Comparison of ENCODE assay signal across 13 cellular contexts in genomic region chr20:36175475-36175995, GRCh38. TPM values are rescaled to one million over a fixed set of nuclear protein-coding genes. Genes with fewer than 3 reads are reported as not detected.
DNase-seq lines count a peak whose midpoint lies in the region; ATAC-seq, FAIRE-seq and TF ChIP-seq lines count a peak whose summit lies in the region.
"Had no signal": no experiment of that assay in that cellular context is flagged by ENCODE, and none has a peak within 500 bp of the region (broad histone marks: within the 10 kb centered on the region; RNA-seq: fewer than 3 reads in every experiment).

No MANE protein-coding gene starts in this region.

- H3K4ac ChIP-seq in neuronal stem cell (ENCODE audit: low read length): no peak overlapping the region

- TF ChIP-seq RAD21 in K562 (CRISPR knock-in tag; conservative IDR thresholded peaks at IDR 0.05 in 1 of 2, IDR thresholded peaks at IDR 0.05 in 1 of 2): peak in 1 of 2 experiments; percentile 39; a peak in 2 of 4 replicates

- peaks cover 6% of the 10 kb centered on the region for H3K79me1 ChIP-seq in neuronal stem cell (ENCODE audit: low read depth, low read length)

- H3K79me2 ChIP-seq in OCI-LY1 (ENCODE audit: insufficient read depth, low read length) (no peaks in the 10 kb centered on the region), K562 (ENCODE audit: control insufficient read depth, insufficient read depth, low read length) (no peaks in the 10 kb centered on the region)

- POLR2A ChIA-PET in K562 (lab: Yijun Ruan, JAX): interaction anchor here (0.5 to 1.0 kb wide), 4 partner anchors 26 to 263 kb away, joined by 3 read pairs; partner anchors contain the start of gene CNBD2

- H3K14ac ChIP-seq in neuronal stem cell (ENCODE audit: low read length): no peak overlapping the region

- BruUV-seq in K562 (replicated peaks; lab: Mats Ljungman, UMichigan): no TSS peak

- H3K27ac ChIP-seq in OCI-LY1 (ENCODE audit: low read depth, low read length, poor library complexity, severe bottlenecking) (no peak overlapping the region), K562 (ENCODE audit: extremely low read depth, low read depth, low read length) (no peak overlapping the region), neuronal stem cell (replicated peaks; ENCODE audit: low read length) (no peak overlapping the region), right atrium auricular region (no peak overlapping the region)

- no peaks in the 10 kb centered on the region for H3F3A ChIP-seq in OCI-LY1 (ENCODE audit: insufficient read depth, low read length)

- H3K4me2 ChIP-seq in OCI-LY1 (ENCODE audit: low read length): no peak overlapping the region
- H3K4me2 ChIP-seq in K562 (ENCODE audit: insufficient read depth, low read length): no peak overlapping the region
- H3K4me2 ChIP-seq in neuronal stem cell (ENCODE audit: insufficient read depth, low read length, poor library complexity, severe bottlenecking): no peak overlapping the region

- H3K23ac ChIP-seq in neuronal stem cell (ENCODE audit: low read depth, low read length, poor library complexity): no peak overlapping the region

- ATAC-seq in K562: peak; percentile 54; the same call in 2 of the 3 replicates
- no peak for ATAC-seq in activated naive CD4-positive, alpha-beta T cell treated with anti-CD3 and anti-CD28 coated beads, Interleukin-2, amount 50 U/mL, for 72 hours
- ATAC-seq in HG02759 (IDR thresholded peaks at IDR 0.05; ENCODE audit: unreplicated experiment): no peak
- ATAC-seq: CD8-positive, alpha-beta T cell had no signal

- H2BK12ac ChIP-seq in neuronal stem cell (ENCODE audit: low read length): no peak overlapping the region

- no peak overlapping the region for H4K91ac ChIP-seq in neuronal stem cell (ENCODE audit: low read depth, low read length, poor library complexity)

- no peaks in the 10 kb centered on the region for H3K9me2 ChIP-seq in OCI-LY1 (ENCODE audit: low read depth, low read length)

- no peak overlapping the region for H2BK15ac ChIP-seq in neuronal stem cell (ENCODE audit: low read length)

- CTCF ChIA-PET in K562 (lab: Yijun Ruan, JAX; ENCODE audit: low intra/inter-chr PET ratio): interaction anchor here (1.7 kb wide), 1 partner anchor 24 kb away, joined by 9 read pairs; no protein-coding TSS in a partner anchor

- H2BK120ac ChIP-seq in neuronal stem cell (ENCODE audit: low read depth, low read length): no peak overlapping the region

- H3K27ac Mint-ChIP-seq in activated naive CD4-positive, alpha-beta T cell treated with anti-CD3 and anti-CD28 coated beads, Interleukin-2, amount 50 U/mL, for 72 hours: no peak overlapping the region
- H3K27ac Mint-ChIP-seq: CD8-positive, alpha-beta T cell; HFFc6 had no signal

- FAIRE-seq in K562 (lab: Jason Lieb, UNC): no peak
- FAIRE-seq: GM12891 had no signal

- 19% methylated on average over 10 of the region's 10 CpGs for WGBS in K562 (ENCODE audit: insufficient coverage, low coverage, missing lambda C conversion rate)
- WGBS in neuronal stem cell (ENCODE audit: extremely low coverage in 2 of 2, insufficient read length in 2 of 2, insufficient replicate concordance in 1 of 2), 2 donors: no CpG with 5 or more reads among the region's 10 CpGs

- no peaks in the 10 kb centered on the region for H3K36me3 Mint-ChIP-seq in activated naive CD4-positive, alpha-beta T cell treated with anti-CD3 and anti-CD28 coated beads, Interleukin-2, amount 50 U/mL, for 72 hours
- H3K36me3 Mint-ChIP-seq: CD8-positive, alpha-beta T cell had no signal

- no peaks in the 10 kb centered on the region for H3K9me3 Mint-ChIP-seq in activated naive CD4-positive, alpha-beta T cell treated with anti-CD3 and anti-CD28 coated beads, Interleukin-2, amount 50 U/mL, for 72 hours
- H3K9me3 Mint-ChIP-seq: CD8-positive, alpha-beta T cell; HFFc6 had no signal

- intact Hi-C loops in K562 (cut with micrococcal nuclease): no loop called here

- no peak for TF ChIP-seq EP300 in K562 (IDR thresholded peaks at IDR 0.05; ENCODE audit: low read length)

- peak; percentile 13 for DNase-seq in GM12865 (ENCODE audit: low read depth)
- DNase-seq in K562 (ENCODE audit: extremely low read depth in 1 of 4, low spot score in 3 of 4): peak in 1 of 4 experiments; percentile 24
- DNase-seq in neuronal stem cell (ENCODE audit: low spot score): no peak
- DNase-seq in right atrium auricular region (ENCODE audit: low spot score): no peak
- no peak for DNase-seq in activated naive CD4-positive, alpha-beta T cell treated with anti-CD3 and anti-CD28 coated beads, Interleukin-2, amount 50 U/mL, for 72 hours (ENCODE audit: low spot score in 2 of 2)
- DNase-seq: CD8-positive, alpha-beta T cell; GOT3; NCI-H1105 treated with DMSO at 0.1 percent for 48 hours; NCI-H187 treated with DMSO at 0.1 percent for 48 hours had no signal

- H4K20me1 ChIP-seq in OCI-LY1 (ENCODE audit: insufficient read depth, low read length) (no peaks in the 10 kb centered on the region), K562 (replicated peaks; ENCODE audit: control insufficient read depth, insufficient read depth, low read length) (no peaks in the 10 kb centered on the region)

- no peak overlapping the region for H3K4me3 ChIP-seq in GM12865 (ENCODE audit: low read depth, low read length)
- H3K4me3 ChIP-seq in OCI-LY1 (ENCODE audit: low read depth, low read length, poor library complexity, severe bottlenecking): no peak overlapping the region
- H3K4me3 ChIP-seq in K562: no peak overlapping the region
- H3K4me3 ChIP-seq in neuronal stem cell (ENCODE audit: low read length in 2 of 2): no peak overlapping the region
- H3K4me3 ChIP-seq in right atrium auricular region: no peak overlapping the region

- peak; percentile 5 for TF ChIP-seq CTCF in GM12865 (IDR thresholded peaks at IDR 0.05; ENCODE audit: insufficient read depth, low read depth, low read length, missing control alignments)
- peak; percentile 44; the same call in 1 of the 2 replicates for TF ChIP-seq CTCF in OCI-LY1 (IDR thresholded peaks at IDR 0.05; ENCODE audit: low read length)
- peak; percentile 19 to 40 (median 39); a peak in 3 of 6 replicates for TF ChIP-seq CTCF in K562 (IDR thresholded peaks at IDR 0.05 in 2 of 3, conservative IDR thresholded peaks at IDR 0.05 in 1 of 3; ENCODE audit: insufficient read depth in 2 of 3, low read depth in 1 of 3, low read length in 3 of 3)
- no peak for TF ChIP-seq CTCF in right atrium auricular region (IDR thresholded peaks at IDR 0.05)

- H4K8ac ChIP-seq in neuronal stem cell (ENCODE audit: low read depth, low read length): no peak overlapping the region

- no peaks in the 10 kb centered on the region for H3K36me3 ChIP-seq in OCI-LY1 (ENCODE audit: insufficient read depth, low read length)
- H3K36me3 ChIP-seq in K562 (ENCODE audit: control insufficient read depth, insufficient read depth, low read length): no peaks in the 10 kb centered on the region
- peaks cover 0 to 47% of the 10 kb centered on the region in 2 donors for H3K36me3 ChIP-seq in neuronal stem cell (replicated peaks in 1 of 2; ENCODE audit: control insufficient read depth in 2 of 2, insufficient read depth in 2 of 2, low read length in 2 of 2)
- H3K36me3 ChIP-seq in right atrium auricular region: peaks cover 6% of the 10 kb centered on the region

- H3K27me3 ChIP-seq in OCI-LY1 (ENCODE audit: insufficient read depth, low read length) (no peaks in the 10 kb centered on the region), K562 (ENCODE audit: control insufficient read depth in 2 of 2, insufficient read depth in 2 of 2, low read length in 2 of 2) (no peaks in the 10 kb centered on the region), neuronal stem cell (ENCODE audit: control insufficient read depth in 3 of 3, insufficient read depth in 3 of 3, low read depth in 1 of 3, low read length in 3 of 3) (no peaks in the 10 kb centered on the region), right atrium auricular region (no peaks in the 10 kb centered on the region)

- peaks cover 3% of the 10 kb centered on the region for H3K9me1 ChIP-seq in K562 (ENCODE audit: control insufficient read depth, insufficient read depth, low read length)

- no peak for TF ChIP-seq POLR2A in K562 (conservative IDR thresholded peaks at IDR 0.05)

- H2AFZ ChIP-seq in OCI-LY1 (ENCODE audit: low read length) (no peak overlapping the region), K562 (ENCODE audit: low read depth, low read length) (no peak overlapping the region), neuronal stem cell (ENCODE audit: low read length) (no peak overlapping the region)

- no peaks in the 10 kb centered on the region for H3K9me3 ChIP-seq in OCI-LY1 (ENCODE audit: low read length)
- H3K9me3 ChIP-seq in K562 (replicated peaks; ENCODE audit: control insufficient read depth, insufficient read depth, low read depth, low read length): no peaks in the 10 kb centered on the region
- H3K9me3 ChIP-seq in neuronal stem cell (replicated peaks in 1 of 2; ENCODE audit: control insufficient read depth in 2 of 2, insufficient read depth in 1 of 2, low read depth in 1 of 2, low read length in 2 of 2): no peaks in the 10 kb centered on the region
- no peaks in the 10 kb centered on the region for H3K9me3 ChIP-seq in right atrium auricular region

- H3K4me1 ChIP-seq in OCI-LY1 (ENCODE audit: insufficient read depth, low read length, severe bottlenecking): no peaks in the 10 kb centered on the region
- peaks cover 0 to 8% of the 10 kb centered on the region in 2 experiments; a peak in 3 of 5 replicates for H3K4me1 ChIP-seq in K562 (replicated peaks in 1 of 2; ENCODE audit: control insufficient read depth in 2 of 2, insufficient read depth in 2 of 2, low read length in 2 of 2)
- peaks cover 16 to 46% of the 10 kb centered on the region in 2 donors for H3K4me1 ChIP-seq in neuronal stem cell (ENCODE audit: control insufficient read depth in 2 of 2, insufficient read depth in 1 of 2, low read depth in 1 of 2, low read length in 2 of 2)
- no peaks in the 10 kb centered on the region for H3K4me1 ChIP-seq in right atrium auricular region

- H2BK5ac ChIP-seq in neuronal stem cell (ENCODE audit: low read length): no peak overlapping the region

- peak overlapping the region; percentile 40 for H2AK5ac ChIP-seq in neuronal stem cell (ENCODE audit: low read depth, low read length)

- H3K9ac ChIP-seq in OCI-LY1 (ENCODE audit: low read length) (no peak overlapping the region), K562 (ENCODE audit: insufficient read depth in 1 of 2, low read depth in 2 of 2, low read length in 2 of 2) (no peak overlapping the region), neuronal stem cell (ENCODE audit: low read depth, low read length, poor library complexity) (no peak overlapping the region)

- in situ Hi-C loops in K562 (cut with MboI): no loop called here

- no peak overlapping the region for H3K18ac ChIP-seq in neuronal stem cell (ENCODE audit: low read length)

RNA-seq across cellular contexts. Expression of gene EPB41L1, which starts 21.0 kb away (rescaled TPM):
- 1.5 and 3.3 TPM in 2 replicates for total RNA-seq in K562 (2011; cell fraction: chromatin; rRNA removed; ENCODE audit: low replicate concordance)
- 1.1 and 2.5 TPM in 2 replicates for total RNA-seq in K562 (2011; cell fraction: nucleolus; rRNA removed)
- total RNA-seq in K562 (2011; cell fraction: nucleoplasm; rRNA removed): 0.61 and 0.95 TPM in 2 replicates
- total RNA-seq in K562 (2014; rRNA removed) (1.3 TPM in 2 replicates), K562 (2014; rRNA removed; fragmentation: Illumina TruSeq; extraction: Trizol) (0.80 and 1.3 TPM in 2 replicates), K562 (2015; rRNA removed; fragmentation: Illumina TruSeq; extraction: Trizol) (0.90 and 2.5 TPM in 2 replicates), K562 (2021) (2.6 and 4.3 TPM in 2 replicates), right atrium auricular region (10 to 100 TPM; 17.5 to 18.1 TPM)
- polyA plus RNA-seq in K562 (2011; rRNA removed) (0.89 and 1.4 TPM in 2 replicates), K562 (2014; fragmentation: Illumina TruSeq; extraction: Trizol) (2.9 and 3.6 TPM in 2 replicates), K562 (2014; fragmentation: Nextera tagmentation; extraction: Ambion mirVana) (under 1 TPM; 0.11 to 0.31 TPM), K562 (2014; rRNA removed) (0.90 and 4.2 TPM in 2 replicates)
- 0.94 and 2.4 TPM in 2 replicates for polyA plus RNA-seq in K562 (2011; cell fraction: cytosol; rRNA removed)
- 1.1 and 1.5 TPM in 2 replicates for polyA plus RNA-seq in K562 (2011; cell fraction: nucleus; rRNA removed)
- polyA plus RNA-seq in K562 (2012): 2.0 and 4.1 TPM in 2 replicates
- 0.81 and 1.3 TPM in 2 replicates for polyA minus RNA-seq in K562 (2011; rRNA and poly(A)+ RNA removed)
- polyA minus RNA-seq in K562 (2011; cell fraction: cytosol; rRNA and poly(A)+ RNA removed): 1.3 and 1.5 TPM in 2 replicates
- 0.67 and 1.00 TPM in 2 replicates for polyA minus RNA-seq in K562 (2011; cell fraction: nucleus; rRNA and poly(A)+ RNA removed)
- 40.6 TPM for polyA plus RNA-seq in neuronal stem cell (2013, experiment 1 of 2)
- 41.6 TPM for polyA plus RNA-seq in neuronal stem cell (2013, experiment 2 of 2)
- under 1 TPM; 0.20 to 0.93 TPM for total RNA-seq in activated naive CD4-positive, alpha-beta T cell treated with anti-CD3 and anti-CD28 coated beads, Interleukin-2, amount 50 U/mL, for 72 hours

Comparison
In these comparisons a context has a peak if more than half of its experiments do, and no peak if none do; other contexts are left out.
1. CTCF ChIP-seq: peak in GM12865 (single experiment), OCI-LY1 (single experiment) and K562 (3 of 3); none in right atrium auricular region (0 of 2).